Comparison of ENCODE assay signal across 17 cellular contexts in genomic region chr6:16721977-16722376, GRCh38. TPM values are rescaled to one million over a fixed set of nuclear protein-coding genes. Genes with fewer than 3 reads are reported as not detected.
DNase-seq lines count a peak whose midpoint lies in the region; ATAC-seq and TF ChIP-seq lines count a peak whose summit lies in the region.
"Had no signal": no experiment of that assay in that cellular context is flagged by ENCODE, and none has a peak within 500 bp of the region (broad histone marks: within the 10 kb centered on the region; RNA-seq: fewer than 3 reads in every experiment).

No MANE protein-coding gene starts in this region.

- intact Hi-C loops in A673 (cut with micrococcal nuclease; ENCODE audit: unreplicated experiment) = no loop called here

- DNase-seq in A673 (ENCODE audit: low spot score) (peak; percentile 83), NCI-H1105 (lab: John Stamatoyannopoulos, UW) (peak; percentile 42), RWPE1 (ENCODE audit: low spot score) (peak; percentile 45), GM10248 (ENCODE audit: extremely low spot score) (no peak), HPDE6-E6E7 (ENCODE audit: extremely low spot score) (no peak)
- no peak for DNase-seq in stimulated activated CD4-positive, alpha-beta T cell treated with anti-CD3 and anti-CD28 coated beads, Interleukin-2, amount 100 ng/mL, for 48 hours
- no peak for DNase-seq in natural killer cell treated with Interleukin-12 subunit alpha and Interleukin-12 subunit beta and Interleukin-15 and Interleukin-18, amount 100 ng/mL, for 72 hours (ENCODE audit: low spot score)
- DNase-seq: activated B cell treated with CpG ODN at 0.5 μM for 24 hours; activated naive CD4-positive, alpha-beta T cell treated with anti-CD3 and anti-CD28 coated beads, Interleukin-2, amount 10 ng/mL, durations not matched to agents 7 days and 5 days; COR-L47; Kasumi-1; NCI-H2171; stimulated activated CD4-positive, alpha-beta T cell treated with anti-CD3 and anti-CD28 coated beads, Interleukin-1b, Interleukin-23, amount 100 ng/mL, for 48 hours had no signal

- 56 to 67% methylated on average over 5 of the region's 5 CpGs for WGBS in esophagus, 2 donors

- no peaks in the 10 kb centered on the region for H3K36me3 ChIP-seq in A673 (ENCODE audit: insufficient read depth, low read length, poor library complexity, severe bottlenecking)
- H3K36me3 ChIP-seq in esophagus (ENCODE audit: control insufficient read depth in 2 of 2, insufficient read depth in 2 of 2, low read length in 1 of 2) = no peaks in the 10 kb centered on the region

- CTCF ChIA-PET in A673 (lab: Charles Lee) (no interaction called here), RWPE1 (lab: Yijun Ruan, JAX) (interaction anchor here (1.6 kb wide), 1 partner anchor 210 kb away, joined by 7 read pairs; no protein-coding TSS in a partner anchor), GM10248 (lab: Yijun Ruan, JAX) (interaction anchor here (1.1 to 1.7 kb wide), 5 partner anchors 9 to 40 kb away, joined by 3 to 6 read pairs (median 4); partner anchors contain the start of gene ATXN1)

- H3K4me3 ChIP-seq in A673 (ENCODE audit: low read depth, low read length, poor library complexity, severe bottlenecking) = peak overlapping the region; percentile 1
- H3K4me3 ChIP-seq in esophagus (ENCODE audit: low read depth in 1 of 2, low read length in 2 of 2) = no peak overlapping the region

- no peaks in the 10 kb centered on the region for H3K27me3 Mint-ChIP-seq in natural killer cell treated with Interleukin-12 subunit alpha and Interleukin-12 subunit beta and Interleukin-15 and Interleukin-18, amount 100 ng/mL, for 72 hours
- H3K27me3 Mint-ChIP-seq: activated B cell treated with CpG ODN at 0.5 μM for 24 hours; activated naive CD4-positive, alpha-beta T cell treated with anti-CD3 and anti-CD28 coated beads, Interleukin-2, amount 10 ng/mL, durations not matched to agents 7 days and 5 days had no signal

- H3K9me3 Mint-ChIP-seq in natural killer cell treated with Interleukin-12 subunit alpha and Interleukin-12 subunit beta and Interleukin-15 and Interleukin-18, amount 100 ng/mL, for 72 hours = no peaks in the 10 kb centered on the region
- H3K9me3 Mint-ChIP-seq: activated B cell treated with CpG ODN at 0.5 μM for 24 hours; activated naive CD4-positive, alpha-beta T cell treated with anti-CD3 and anti-CD28 coated beads, Interleukin-2, amount 10 ng/mL, durations not matched to agents 7 days and 5 days; neural crest cell had no signal

- no peak for ATAC-seq in natural killer cell treated with Interleukin-12 subunit alpha and Interleukin-12 subunit beta and Interleukin-15 and Interleukin-18, amount 100 ng/mL, for 72 hours

- H3K36me3 Mint-ChIP-seq in natural killer cell treated with Interleukin-12 subunit alpha and Interleukin-12 subunit beta and Interleukin-15 and Interleukin-18, amount 100 ng/mL, for 72 hours = no peaks in the 10 kb centered on the region

- no peak overlapping the region for H3K4me3 Mint-ChIP-seq in natural killer cell treated with Interleukin-12 subunit alpha and Interleukin-12 subunit beta and Interleukin-15 and Interleukin-18, amount 100 ng/mL, for 72 hours
- H3K4me3 Mint-ChIP-seq: activated B cell treated with CpG ODN at 0.5 μM for 24 hours; activated naive CD4-positive, alpha-beta T cell treated with anti-CD3 and anti-CD28 coated beads, Interleukin-2, amount 10 ng/mL, durations not matched to agents 7 days and 5 days; neural crest cell had no signal

- no peaks in the 10 kb centered on the region for H3K27me3 ChIP-seq in A673 (replicated peaks; ENCODE audit: insufficient read depth, low read depth, low read length, poor library complexity)
- no peaks in the 10 kb centered on the region for H3K27me3 ChIP-seq in esophagus (ENCODE audit: control insufficient read depth in 1 of 2, insufficient read depth in 2 of 2, low read length in 2 of 2)

- BruUV-seq in A673 (replicated peaks; lab: Mats Ljungman, UMichigan) = no TSS peak

- no peak overlapping the region for H3K27ac Mint-ChIP-seq in natural killer cell treated with Interleukin-12 subunit alpha and Interleukin-12 subunit beta and Interleukin-15 and Interleukin-18, amount 100 ng/mL, for 72 hours
- H3K27ac Mint-ChIP-seq: activated B cell treated with CpG ODN at 0.5 μM for 24 hours; activated naive CD4-positive, alpha-beta T cell treated with anti-CD3 and anti-CD28 coated beads, Interleukin-2, amount 10 ng/mL, durations not matched to agents 7 days and 5 days had no signal

- H3K9me3 ChIP-seq in A673 (ENCODE audit: low read depth, low read length, poor library complexity, severe bottlenecking) = no peaks in the 10 kb centered on the region
- H3K9me3 ChIP-seq in esophagus (ENCODE audit: control insufficient read depth in 2 of 2, insufficient read depth in 1 of 2, low read depth in 1 of 2, low read length in 1 of 2) = no peaks in the 10 kb centered on the region

- POLR2A ChIA-PET in A673 (lab: Charles Lee; ENCODE audit: low non-redundant PET) (no interaction called here), RWPE1 (lab: Yijun Ruan, JAX; ENCODE audit: low non-redundant PET) (no interaction called here), GM10248 (lab: Yijun Ruan, JAX) (no interaction called here)

- TF ChIP-seq CTCF in A673 (conservative IDR thresholded peaks at IDR 0.05; ENCODE audit: low read depth, low read length) (peak; percentile 33; the same call in 1 of the 2 replicates), RWPE1 (conservative IDR thresholded peaks at IDR 0.05; ENCODE audit: low read depth) (no peak), GM10248 (IDR thresholded peaks at IDR 0.05; ENCODE audit: control extremely low read depth, extremely low read depth, low read depth, missing control alignments) (no peak)

- H3K4me1 ChIP-seq in A673 (ENCODE audit: insufficient read depth, low read length, poor library complexity, severe bottlenecking) = peaks cover 72% of the 10 kb centered on the region
- H3K4me1 ChIP-seq in esophagus (ENCODE audit: control insufficient read depth in 2 of 2, insufficient read depth in 2 of 2, low read length in 1 of 2) = peaks cover 0 to 9% of the 10 kb centered on the region in 2 donors

- H3K4me1 Mint-ChIP-seq in natural killer cell treated with Interleukin-12 subunit alpha and Interleukin-12 subunit beta and Interleukin-15 and Interleukin-18, amount 100 ng/mL, for 72 hours (ENCODE audit: low read depth in 2 of 2) = peaks cover 35% of the 10 kb centered on the region in 2 donors

- H3K27ac ChIP-seq in A673 (ENCODE audit: low read depth, low read length, poor library complexity, severe bottlenecking) (peak overlapping the region; percentile 70), RWPE1 (peak overlapping the region; percentile 59), esophagus (ENCODE audit: low read depth in 2 of 2, low read length in 1 of 2) (peak overlapping the region; percentile 42 to 43)
- H3K27ac ChIP-seq: HL-60 had no signal

RNA-seq across cellular contexts. Expression of gene ATXN1, which starts 39.3 kb away (rescaled TPM):
- total RNA-seq in A673 (2021) = 25.6 and 25.7 TPM in 2 replicates
- 1 to 10 TPM; 4.3 to 8.8 TPM for polyA plus RNA-seq in esophagus
- 100 to 1,000 TPM in 1 of 2 donors, 10 to 100 TPM in 1; 56.4 to 103 TPM for total RNA-seq in natural killer cell treated with Interleukin-12 subunit alpha and Interleukin-12 subunit beta and Interleukin-15 and Interleukin-18, amount 100 ng/mL, for 72 hours
- total RNA-seq: OCI-LY7 had no signal

Comparison
In these comparisons a context has a peak if more than half of its experiments do, and no peak if none do; other contexts are left out.
1. DNase-seq: peak in A673 (single experiment), NCI-H1105 (single experiment) and RWPE1 (single experiment); none in GM10248 (single experiment), stimulated activated CD4-positive, alpha-beta T cell treated with anti-CD3 and anti-CD28 coated beads, Interleukin-2, amount 100 ng/mL, for 48 hours (0 of 2), natural killer cell treated with Interleukin-12 subunit alpha and Interleukin-12 subunit beta and Interleukin-15 and Interleukin-18, amount 100 ng/mL, for 72 hours (single experiment) and HPDE6-E6E7 (single experiment).
2. Peak in every context shown above with its lines, with median percentiles within 50 percentile points of each other: H3K27ac ChIP-seq.